11 cellular contexts compared by ENCODE assay signal in genomic region chr11:8167796-8168195, GRCh38.
A peak's percentile ranks its signal among the peaks of the same experiment; 100 is the strongest.
DNase-seq lines count a peak whose midpoint lies in the region; TF ChIP-seq lines count a peak whose summit lies in the region.
"Had no signal": no experiment of that assay in that cellular context is flagged by ENCODE, and none has a peak within 500 bp of the region (broad histone marks: within the 10 kb centered on the region; RNA-seq: fewer than 3 reads in every experiment).

No MANE protein-coding gene starts in this region.

- no peak overlapping the region for H3K9ac ChIP-seq in rectal smooth muscle tissue (ENCODE audit: low read length)

- H3K27ac ChIP-seq in VCaP = peak overlapping the region; percentile 94
- no peak overlapping the region for H3K27ac ChIP-seq in rectal smooth muscle tissue (ENCODE audit: low read depth, low read length)

- DNase-seq in DMS53 (lab: John Stamatoyannopoulos, UW) = peak; percentile 31
- DNase-seq in DMS53 treated with DMSO at 0.1 percent for 48 hours (lab: John Stamatoyannopoulos, UW; ENCODE audit: unreplicated experiment) = no peak
- DNase-seq in fibroblast of mammary gland (ENCODE audit: low read depth) = peak; percentile 18
- DNase-seq in HEK293T (ENCODE audit: extremely low spot score) = no peak
- DNase-seq in posterior cingulate gyrus = no peak
- DNase-seq in activated CD4-positive, CD25-positive, alpha-beta regulatory T cell treated with anti-CD3 and anti-CD28 coated beads, Interleukin-2, amount 50 U/mL, for 72 hours = no peak
- DNase-seq: 8988T; central memory CD4-positive, alpha-beta T cell; RPMI8226 had no signal

- CTCF ChIA-PET in HEK293T (lab: Yijun Ruan, JAX) = no interaction called here

- H3K4me1 ChIP-seq in rectal smooth muscle tissue (ENCODE audit: control insufficient read depth, insufficient read depth, low read length) = no peaks in the 10 kb centered on the region

- peaks cover 3% of the 10 kb centered on the region for H3K27me3 ChIP-seq in rectal smooth muscle tissue (ENCODE audit: control insufficient read depth, insufficient read depth, low read length)

- intact Hi-C loops in posterior cingulate gyrus (cut with DNase I) = no loop called here

- no peaks in the 10 kb centered on the region for H3K36me3 ChIP-seq in rectal smooth muscle tissue (ENCODE audit: control insufficient read depth, insufficient read depth, low read length)

- POLR2A ChIA-PET in HEK293T (lab: Yijun Ruan, JAX) = no interaction called here

- TF ChIP-seq CTCF in VCaP (conservative IDR thresholded peaks at IDR 0.05) = no peak
- TF ChIP-seq CTCF in fibroblast of mammary gland (conservative IDR thresholded peaks at IDR 0.05; ENCODE audit: control insufficient read depth, insufficient read depth, low read depth, low read length) = no peak

- no peak overlapping the region for H3K4me3 ChIP-seq in fibroblast of mammary gland (ENCODE audit: control insufficient read depth, low read depth, low read length)
- peak overlapping the region; percentile 76 for H3K4me3 ChIP-seq in rectal smooth muscle tissue (ENCODE audit: low read length)

TF ChIP-seq in HEK293T, 16 proteins besides CTCF, POLR2A, EP300 and RAD21:
- TF ChIP-seq LEF1 (IDR thresholded peaks at IDR 0.05; ENCODE audit: borderline replicate concordance) (no peak), FOXM1 (IDR thresholded peaks at IDR 0.05; ENCODE audit: borderline replicate concordance) (no peak), L3MBTL2 (conservative IDR thresholded peaks at IDR 0.05) (no peak), SUZ12 (IDR thresholded peaks at IDR 0.05) (no peak)

Comparison
In these comparisons a context has a peak if more than half of its experiments do, and no peak if none do; other contexts are left out.
1. DNase-seq: peak in DMS53 (single experiment) and fibroblast of mammary gland (single experiment); none in DMS53 treated with DMSO at 0.1 percent for 48 hours (single experiment), HEK293T (single experiment), posterior cingulate gyrus (0 of 10) and activated CD4-positive, CD25-positive, alpha-beta regulatory T cell treated with anti-CD3 and anti-CD28 coated beads, Interleukin-2, amount 50 U/mL, for 72 hours (single experiment).